ENCODE assay signal across 11 cellular contexts in genomic region chr17:28675980-28676379, GRCh38. TPM values are rescaled to one million over a fixed set of nuclear protein-coding genes. Genes with fewer than 3 reads are reported as not detected.
DNase-seq lines count a peak whose midpoint lies in the region; ATAC-seq and TF ChIP-seq lines count a peak whose summit lies in the region.
"Had no signal": no experiment of that assay in that cellular context is flagged by ENCODE, and none has a peak within 500 bp of the region (broad histone marks: within the 10 kb centered on the region; RNA-seq: fewer than 3 reads in every experiment).

No MANE protein-coding gene starts in this region.

- ATAC-seq in effector memory CD8-positive, alpha-beta T cell (replicated peaks): peak; percentile 39
- ATAC-seq in upper lobe of right lung: no peak

- no peaks in the 10 kb centered on the region for H3K9me3 Mint-ChIP-seq in activated naive CD4-positive, alpha-beta T cell treated with anti-CD3 and anti-CD28 coated beads, Interleukin-2, amount 10 ng/mL, durations not matched to agents 7 days and 5 days
- H3K9me3 Mint-ChIP-seq in effector memory CD8-positive, alpha-beta T cell: no peaks in the 10 kb centered on the region
- H3K9me3 Mint-ChIP-seq: activated naive CD8-positive, alpha-beta T cell treated with anti-CD3 and anti-CD28 coated beads, Interleukin-2, amount 10 ng/mL, durations not matched to agents 7 days and 5 days; T-helper 2 cell treated with Interferon-gamma antibody and Interleukin-4, amounts not matched to agents 5 μg/mL and 100 μg/mL, for 36 hours had no signal

- H3K9me3 ChIP-seq in upper lobe of right lung (no peaks in the 10 kb centered on the region), GM23248 (ENCODE audit: low read depth) (no peaks in the 10 kb centered on the region)

- CTCF ChIA-PET in activated naive CD4-positive, alpha-beta T cell treated with anti-CD3 and anti-CD28 coated beads, Interleukin-2, amount 10 ng/mL, durations not matched to agents 7 days and 5 days (lab: Charles Lee): interaction anchor here (0.7 to 3.8 kb wide), 7 partner anchors 11 to 150 kb away, joined by 3 to 35 read pairs (median 4); partner anchors contain the start of gene BLTP2

- WGBS in GM23248 (ENCODE audit: low coverage in 1 of 2, low lambda C conversion rate in 2 of 2, missing lambda C conversion rate in 2 of 2), 2 experiments: 98% methylated on average over 7 of the region's 7 CpGs

- no peak overlapping the region for H3K4me3 Mint-ChIP-seq in activated naive CD4-positive, alpha-beta T cell treated with anti-CD3 and anti-CD28 coated beads, Interleukin-2, amount 10 ng/mL, durations not matched to agents 7 days and 5 days
- no peak overlapping the region for H3K4me3 Mint-ChIP-seq in effector memory CD8-positive, alpha-beta T cell
- H3K4me3 Mint-ChIP-seq: activated naive CD8-positive, alpha-beta T cell treated with anti-CD3 and anti-CD28 coated beads, Interleukin-2, amount 10 ng/mL, durations not matched to agents 7 days and 5 days; T-helper 2 cell treated with Interferon-gamma antibody and Interleukin-4, amounts not matched to agents 5 μg/mL and 100 μg/mL, for 36 hours had no signal

- H3K4me3 ChIP-seq in upper lobe of right lung: no peak overlapping the region
- no peak overlapping the region for H3K4me3 ChIP-seq in GM23248

- peaks cover 62% of the 10 kb centered on the region for H3K36me3 Mint-ChIP-seq in activated naive CD4-positive, alpha-beta T cell treated with anti-CD3 and anti-CD28 coated beads, Interleukin-2, amount 10 ng/mL, durations not matched to agents 7 days and 5 days
- peaks cover 93% of the 10 kb centered on the region for H3K36me3 Mint-ChIP-seq in effector memory CD8-positive, alpha-beta T cell (ENCODE audit: insufficient read depth)

- in situ Hi-C loops in GM23248 (cut with MboI): no loop called here

- peak; percentile 43 for DNase-seq in activated naive CD4-positive, alpha-beta T cell treated with anti-CD3 and anti-CD28 coated beads, Interleukin-2, amount 10 ng/mL, durations not matched to agents 7 days and 5 days
- DNase-seq in activated naive CD4-positive, alpha-beta T cell treated with anti-CD3 and anti-CD28 coated beads, Interleukin-2, amount 50 U/mL, for 16 hours: no peak
- DNase-seq in NCI-H526 treated with DMSO at 0.1 percent for 48 hours (lab: John Stamatoyannopoulos, UW) (peak; percentile 93), upper lobe of right lung (no peak), NCI-H446 (lab: John Stamatoyannopoulos, UW) (no peak), GM23248 (no peak), OCI-M2 (lab: John Stamatoyannopoulos, UW; ENCODE audit: unreplicated experiment) (no peak)
- DNase-seq in effector memory CD8-positive, alpha-beta T cell: no peak
- DNase-seq: activated naive CD8-positive, alpha-beta T cell treated with anti-CD3 and anti-CD28 coated beads, Interleukin-2, amount 10 ng/mL, durations not matched to agents 7 days and 5 days; EL had no signal

- H3K27me3 ChIP-seq in upper lobe of right lung (no peaks in the 10 kb centered on the region), GM23248 (replicated peaks; ENCODE audit: insufficient read depth) (no peaks in the 10 kb centered on the region)

- H3K27ac ChIP-seq in upper lobe of right lung (no peak overlapping the region), GM23248 (no peak overlapping the region)

- no peaks in the 10 kb centered on the region for H3K27me3 Mint-ChIP-seq in activated naive CD4-positive, alpha-beta T cell treated with anti-CD3 and anti-CD28 coated beads, Interleukin-2, amount 10 ng/mL, durations not matched to agents 7 days and 5 days
- no peaks in the 10 kb centered on the region for H3K27me3 Mint-ChIP-seq in effector memory CD8-positive, alpha-beta T cell
- H3K27me3 Mint-ChIP-seq: activated naive CD8-positive, alpha-beta T cell treated with anti-CD3 and anti-CD28 coated beads, Interleukin-2, amount 10 ng/mL, durations not matched to agents 7 days and 5 days had no signal

- no peaks in the 10 kb centered on the region for H3K4me1 Mint-ChIP-seq in activated naive CD4-positive, alpha-beta T cell treated with anti-CD3 and anti-CD28 coated beads, Interleukin-2, amount 10 ng/mL, durations not matched to agents 7 days and 5 days
- H3K4me1 Mint-ChIP-seq in effector memory CD8-positive, alpha-beta T cell (ENCODE audit: low read depth in 2 of 2): peaks cover 0 to 4% of the 10 kb centered on the region in 2 donors
- H3K4me1 Mint-ChIP-seq: activated naive CD8-positive, alpha-beta T cell treated with anti-CD3 and anti-CD28 coated beads, Interleukin-2, amount 10 ng/mL, durations not matched to agents 7 days and 5 days had no signal

- H3K36me3 ChIP-seq in upper lobe of right lung: peaks cover 100% of the 10 kb centered on the region
- H3K36me3 ChIP-seq in GM23248 (ENCODE audit: low read depth): peaks cover 82% of the 10 kb centered on the region

- peak; percentile 8 for TF ChIP-seq CTCF in upper lobe of right lung (IDR thresholded peaks at IDR 0.05)

- H3K79me2 ChIP-seq in GM23248 (ENCODE audit: insufficient read depth): peaks cover 30% of the 10 kb centered on the region

- H3K27ac Mint-ChIP-seq in activated naive CD4-positive, alpha-beta T cell treated with anti-CD3 and anti-CD28 coated beads, Interleukin-2, amount 10 ng/mL, durations not matched to agents 7 days and 5 days: no peak overlapping the region
- H3K27ac Mint-ChIP-seq in effector memory CD8-positive, alpha-beta T cell: peak overlapping the region in 1 of 2 donors; percentile 49
- H3K27ac Mint-ChIP-seq: activated naive CD8-positive, alpha-beta T cell treated with anti-CD3 and anti-CD28 coated beads, Interleukin-2, amount 10 ng/mL, durations not matched to agents 7 days and 5 days; T-helper 2 cell treated with Interferon-gamma antibody and Interleukin-4, amounts not matched to agents 5 μg/mL and 100 μg/mL, for 36 hours had no signal

- no peak overlapping the region for H2AFZ ChIP-seq in GM23248

- H3F3A ChIP-seq in GM23248 (ENCODE audit: insufficient read depth): no peaks in the 10 kb centered on the region

- H3K4me2 ChIP-seq in GM23248 (ENCODE audit: unreplicated experiment): no peak overlapping the region

- H3K9ac ChIP-seq in GM23248: no peak overlapping the region

- intact Hi-C loops in upper lobe of right lung (cut with DNase I): no loop called here

- no peaks in the 10 kb centered on the region for H4K20me1 ChIP-seq in GM23248 (ENCODE audit: insufficient read depth)

- H3K9me2 ChIP-seq in GM23248 (ENCODE audit: insufficient read depth): no peaks in the 10 kb centered on the region

- no peaks in the 10 kb centered on the region for H3K4me1 ChIP-seq in upper lobe of right lung
- H3K4me1 ChIP-seq in GM23248 (ENCODE audit: insufficient read depth): no peaks in the 10 kb centered on the region

RNA-seq across cellular contexts. Expression of gene SUPT6H, which starts 14.0 kb away (rescaled TPM):
- 62.4 TPM for total RNA-seq in upper lobe of right lung
- total RNA-seq in GM23248 (2014; rRNA removed; shearing (Covaris generic)): 39.7 and 45.0 TPM in 2 replicates
- polyA plus RNA-seq in GM23248 (2016; fragmentation: Nextera tagmentation; extraction: Ambion mirVana): 26.5 and 27.3 TPM in 2 replicates

RNA-seq across cellular contexts. Expression of gene SDF2, which starts 14.3 kb away (rescaled TPM):
- 52.8 TPM for total RNA-seq in upper lobe of right lung
- 52.3 and 64.4 TPM in 2 replicates for total RNA-seq in GM23248 (2014; rRNA removed; shearing (Covaris generic))
- 88.4 and 94.2 TPM in 2 replicates for polyA plus RNA-seq in GM23248 (2016; fragmentation: Nextera tagmentation; extraction: Ambion mirVana)

RNA-seq across cellular contexts. Expression of gene BLTP2, which starts 31.0 kb away (rescaled TPM):
- 145 TPM for total RNA-seq in upper lobe of right lung
- 145 and 155 TPM in 2 replicates for total RNA-seq in GM23248 (2014; rRNA removed; shearing (Covaris generic))
- polyA plus RNA-seq in GM23248 (2016; fragmentation: Nextera tagmentation; extraction: Ambion mirVana): 49.8 and 55.6 TPM in 2 replicates

RNA-seq across cellular contexts. Expression of gene PROCA1, which starts 35.7 kb away (rescaled TPM):
- total RNA-seq in upper lobe of right lung: 3.3 TPM
- 0.65 TPM in 1 of 2 replicates, not detected in the other for total RNA-seq in GM23248 (2014; rRNA removed; shearing (Covaris generic))
- polyA plus RNA-seq in GM23248 (2016; fragmentation: Nextera tagmentation; extraction: Ambion mirVana): 0.41 and 0.44 TPM in 2 replicates

RNA-seq across cellular contexts. Expression of gene RAB34, which starts 41.7 kb away (rescaled TPM):
- total RNA-seq in upper lobe of right lung: 63.5 TPM
- 307 and 476 TPM in 2 replicates for total RNA-seq in GM23248 (2014; rRNA removed; shearing (Covaris generic))
- 277 and 293 TPM in 2 replicates for polyA plus RNA-seq in GM23248 (2016; fragmentation: Nextera tagmentation; extraction: Ambion mirVana)

Comparison
In these comparisons a context has a peak if more than half of its experiments do, and no peak if none do; other contexts are left out.
1. DNase-seq: peak in activated naive CD4-positive, alpha-beta T cell treated with anti-CD3 and anti-CD28 coated beads, Interleukin-2, amount 10 ng/mL, durations not matched to agents 7 days and 5 days (single experiment) and NCI-H526 treated with DMSO at 0.1 percent for 48 hours (single experiment); none in activated naive CD4-positive, alpha-beta T cell treated with anti-CD3 and anti-CD28 coated beads, Interleukin-2, amount 50 U/mL, for 16 hours (single experiment), effector memory CD8-positive, alpha-beta T cell (0 of 3), upper lobe of right lung (single experiment), NCI-H446 (0 of 2), GM23248 (single experiment) and OCI-M2 (single experiment).